31 cellular contexts compared by ENCODE assay signal in genomic region chr7:112515989-112516388, GRCh38. TPM values are rescaled to one million over a fixed set of nuclear protein-coding genes. Genes with fewer than 3 reads are reported as not detected.
A peak's percentile ranks its signal among the peaks of the same experiment; 100 is the strongest.
DNase-seq lines count a peak whose midpoint lies in the region; ATAC-seq, FAIRE-seq and TF ChIP-seq lines count a peak whose summit lies in the region.
"Had no signal": no experiment of that assay in that cellular context is flagged by ENCODE, and none has a peak within 500 bp of the region (broad histone marks: within the 10 kb centered on the region; RNA-seq: fewer than 3 reads in every experiment).

No MANE protein-coding gene starts in this region.

- H3K14ac ChIP-seq in H1 (ENCODE audit: insufficient read length) = no peak overlapping the region

- no peak overlapping the region for H3K4me2 ChIP-seq in H1 (ENCODE audit: insufficient read depth in 1 of 2, low read depth in 2 of 2, low read length in 2 of 2)
- no peak overlapping the region for H3K4me2 ChIP-seq in mesendoderm (ENCODE audit: low read length)
- H3K4me2 ChIP-seq: KMS-11, PC-9 had no signal

- H4K20me1 ChIP-seq in H1 (replicated peaks in 1 of 2; ENCODE audit: control insufficient read depth in 1 of 2, insufficient read depth in 2 of 2, low read length in 2 of 2) = no peaks in the 10 kb centered on the region

- no peaks in the 10 kb centered on the region for H3K36me3 ChIP-seq in H1 (ENCODE audit: control insufficient read depth in 2 of 4, insufficient read depth in 4 of 4, low read length in 3 of 4)
- H3K36me3 ChIP-seq in mesendoderm (ENCODE audit: control insufficient read depth, insufficient read depth, low read length) = no peaks in the 10 kb centered on the region
- H3K36me3 ChIP-seq: esophagus muscularis mucosa, left lung, WERI-Rb-1 had no signal

- H3K9me3 Mint-ChIP-seq in HFFc6 (no peaks in the 10 kb centered on the region), natural killer cell (no peaks in the 10 kb centered on the region)
- H3K9me3 Mint-ChIP-seq: activated naive CD4-positive, alpha-beta T cell treated with anti-CD3 and anti-CD28 coated beads for 36 hours; CD4-positive, alpha-beta T cell had no signal

- CTCF ChIA-PET in H1 (lab: Charles Lee; ENCODE audit: partially characterized antibody) = interaction anchor here (0.8 to 1.9 kb wide), 7 partner anchors 10 to 365 kb away, joined by 3 to 9 read pairs (median 5); partner anchors contain the start of gene LSMEM1

- no peak for FAIRE-seq in H1 (lab: Jason Lieb, UNC)
- FAIRE-seq: colon, GM19239, islet of Langerhans had no signal

- H4K8ac ChIP-seq in H1 (ENCODE audit: extremely low read depth, insufficient read depth, low read length) = no peak overlapping the region
- H4K8ac ChIP-seq in mesendoderm (ENCODE audit: low read depth, low read length) = no peak overlapping the region

- TF ChIP-seq CTCF in HFFc6 (IDR thresholded peaks at IDR 0.05) = peak; percentile 8; the same call in 1 of the 2 replicates
- peak in 2 of 3 experiments; percentile 20 to 28; a peak in 2 of 4 replicates for TF ChIP-seq CTCF in H1 (IDR thresholded peaks at IDR 0.05; ENCODE audit: control extremely low read depth in 1 of 3, insufficient read depth in 1 of 3, low read depth in 1 of 3, low read length in 3 of 3)
- TF ChIP-seq CTCF in natural killer cell (IDR thresholded peaks at IDR 0.05) = no peak

- H2BK5ac ChIP-seq in H1 (ENCODE audit: low read depth, low read length) (no peak overlapping the region), mesendoderm (ENCODE audit: low read length) (no peak overlapping the region)

- H3K27ac ChIP-seq in H1 (ENCODE audit: low read depth, low read length) (no peak overlapping the region), mesendoderm (ENCODE audit: low read depth, low read length) (no peak overlapping the region)
- H3K27ac ChIP-seq: esophagus muscularis mucosa, KMS-11, left lung, PC-9, WERI-Rb-1 had no signal

- no peak overlapping the region for H3K9ac ChIP-seq in H1 (replicated peaks in 1 of 4; ENCODE audit: extremely low read depth in 1 of 4, low read depth in 3 of 4, low read length in 3 of 4)
- no peak overlapping the region for H3K9ac ChIP-seq in mesendoderm (ENCODE audit: low read length)
- H3K9ac ChIP-seq: KMS-11 had no signal

- no peak overlapping the region for H2BK12ac ChIP-seq in H1 (ENCODE audit: low read depth, low read length)

- H3K4me1 ChIP-seq in H1 (replicated peaks in 1 of 4; ENCODE audit: control insufficient read depth in 3 of 4, insufficient read depth in 4 of 4, low read length in 3 of 4) (no peaks in the 10 kb centered on the region), mesendoderm (ENCODE audit: control insufficient read depth, low read depth, low read length) (no peaks in the 10 kb centered on the region)
- H3K4me1 ChIP-seq: esophagus muscularis mucosa, left lung had no signal

- no peak overlapping the region for H2AK5ac ChIP-seq in H1 (ENCODE audit: low read depth, low read length)
- H2AK5ac ChIP-seq in mesendoderm (ENCODE audit: low read length) = no peak overlapping the region

- 0 out of 2 replicates have a peak overlapping the region, but pooled peaks have one; percentile 54 for H2AFZ ChIP-seq in H1 (ENCODE audit: low read length)
- H2AFZ ChIP-seq: PC-9 had no signal

- H3K56ac ChIP-seq in H1 (replicated peaks; ENCODE audit: insufficient read length, low read depth, low read length) (no peak overlapping the region), mesendoderm (ENCODE audit: low read length) (no peak overlapping the region)

- H2BK120ac ChIP-seq in H1 (replicated peaks; ENCODE audit: low read depth, low read length) = no peak overlapping the region
- no peak overlapping the region for H2BK120ac ChIP-seq in mesendoderm (ENCODE audit: low read depth, low read length)

- DNase-seq in HFFc6 (no peak), SK-MEL-5 (ENCODE audit: low read depth, low spot score) (peak; percentile 41), H1 (ENCODE audit: low read depth in 1 of 2, low spot score in 2 of 2) (no peak), mesendoderm (peak; percentile 13), H4 (ENCODE audit: low spot score) (no peak), natural killer cell (no peak)
- DNase-seq: activated CD4-positive, alpha-beta T cell treated with anti-CD3 and anti-CD28 coated beads, Interleukin-2, amount 50 U/mL, for 1 hour; activated CD8-positive, alpha-beta memory T cell treated with anti-CD3 and anti-CD28 coated beads, Interleukin-2, amount 10 ng/mL, durations not matched to agents 7 days and 5 days; activated naive CD4-positive, alpha-beta T cell treated with anti-CD3 and anti-CD28 coated beads for 36 hours; activated T-cell treated with anti-CD3 and anti-CD28 coated beads, Interleukin-2, amount 50 U/mL, for 48 hours; amniotic stem cell; CD4-positive, alpha-beta T cell; DMS 273 treated with DMSO at 0.1 percent for 48 hours; effector memory CD4-positive, alpha-beta T cell; hypothalamus; left lung; NCI-H1694 treated with DMSO at 0.1 percent for 48 hours; NCI-H2171; NCI-H510A; PC-9; stimulated activated naive CD4-positive, alpha-beta T cell; T-helper 9 cell; WERI-Rb-1 had no signal

- ATAC-seq in GM18907 (IDR thresholded peaks at IDR 0.05; ENCODE audit: unreplicated experiment) (no peak), natural killer cell (no peak)
- ATAC-seq: activated CD8-positive, alpha-beta memory T cell treated with anti-CD3 and anti-CD28 coated beads, Interleukin-2, amount 10 ng/mL, durations not matched to agents 7 days and 5 days; left lung; Right ventricle myocardium inferior had no signal

- 88% methylated on average over 5 of the region's 5 CpGs; no CpG with 5 or more reads in 1 of the 2 experiments for WGBS in H1 (ENCODE audit: extremely low coverage in 1 of 2, insufficient coverage in 1 of 2, insufficient read length in 1 of 2, insufficient replicate concordance in 2 of 2, low coverage in 1 of 2, low lambda C conversion rate in 2 of 2, missing lambda C conversion rate in 1 of 2), 2 experiments
- no CpG with 5 or more reads among the region's 5 CpGs for WGBS in mesendoderm (ENCODE audit: extremely low coverage, insufficient coverage, low lambda C conversion rate)

- no peak for TF ChIP-seq EP300 in H1 (IDR thresholded peaks at IDR 0.05; ENCODE audit: borderline replicate concordance in 1 of 2, low read depth in 2 of 2, low read length in 2 of 2)

- H4K91ac ChIP-seq in H1 (replicated peaks; ENCODE audit: insufficient read length, low read length) = no peak overlapping the region

- peak; percentile 40 to 50 for TF ChIP-seq RAD21 in H1 (IDR thresholded peaks at IDR 0.05 in 1 of 2, conservative IDR thresholded peaks at IDR 0.05 in 1 of 2; ENCODE audit: low read depth in 2 of 2, low read length in 2 of 2)

- no peaks in the 10 kb centered on the region for H3K9me3 ChIP-seq in H1 (ENCODE audit: insufficient read depth in 2 of 2, low read depth in 1 of 2, low read length in 1 of 2)
- H3K9me3 ChIP-seq: esophagus muscularis mucosa, left lung had no signal

- H3K23ac ChIP-seq in H1 (ENCODE audit: insufficient read length) (no peak overlapping the region), mesendoderm (ENCODE audit: low read length) (no peak overlapping the region)

- H3K4me1 Mint-ChIP-seq in HFFc6 (ENCODE audit: low read depth) = peaks cover 1% of the 10 kb centered on the region
- H3K4me1 Mint-ChIP-seq in natural killer cell = no peaks in the 10 kb centered on the region

- in situ Hi-C loops in SK-MEL-5 (cut with HindIII; ENCODE audit: low pct_unique_long_range_greater_than_20kb, low sequenced_read_pairs) = no loop called here

- H3K27me3 Mint-ChIP-seq in HFFc6 (ENCODE audit: insufficient read depth) (peaks cover 22% of the 10 kb centered on the region), natural killer cell (ENCODE audit: low read depth in 2 of 2) (peaks cover 3 to 19% of the 10 kb centered on the region in 2 donors)

- H3K4me3 ChIP-seq in H1 (ENCODE audit: extremely low read depth in 1 of 4, insufficient read depth in 2 of 4, low read depth in 3 of 4, low read length in 4 of 4) (no peak overlapping the region), mesendoderm (ENCODE audit: low read length) (no peak overlapping the region)
- H3K4me3 ChIP-seq: esophagus muscularis mucosa, left lung, PC-9 had no signal

- H2BK20ac ChIP-seq in H1 (ENCODE audit: low read length) = no peak overlapping the region

- H3K36me3 Mint-ChIP-seq in HFFc6 (ENCODE audit: low read depth) (no peaks in the 10 kb centered on the region), natural killer cell (no peaks in the 10 kb centered on the region)
- H3K36me3 Mint-ChIP-seq: activated CD8-positive, alpha-beta memory T cell treated with anti-CD3 and anti-CD28 coated beads, Interleukin-2, amount 10 ng/mL, durations not matched to agents 7 days and 5 days had no signal

- H2BK15ac ChIP-seq in H1 (ENCODE audit: low read length) (no peak overlapping the region), mesendoderm (replicated peaks; ENCODE audit: low read depth) (no peak overlapping the region)

- no peak for TF ChIP-seq POLR2A in H1 (IDR thresholded peaks at IDR 0.05; ENCODE audit: control extremely low read depth in 1 of 2, low read depth in 2 of 2, low read length in 2 of 2)

- H3K4ac ChIP-seq in H1 (replicated peaks; ENCODE audit: insufficient read length, low read depth, low read length) (no peak overlapping the region), mesendoderm (ENCODE audit: low read depth, low read length) (no peak overlapping the region)

- H3K27ac Mint-ChIP-seq in HFFc6 = no peak overlapping the region
- no peak overlapping the region for H3K27ac Mint-ChIP-seq in natural killer cell
- H3K27ac Mint-ChIP-seq: activated CD8-positive, alpha-beta memory T cell treated with anti-CD3 and anti-CD28 coated beads, Interleukin-2, amount 10 ng/mL, durations not matched to agents 7 days and 5 days; activated naive CD4-positive, alpha-beta T cell treated with anti-CD3 and anti-CD28 coated beads for 36 hours; CD4-positive, alpha-beta T cell; progenitor cell of endocrine pancreas had no signal

- H4K5ac ChIP-seq in H1 (ENCODE audit: insufficient read length, low read depth, low read length) = no peak overlapping the region
- no peak overlapping the region for H4K5ac ChIP-seq in mesendoderm (ENCODE audit: low read length)

- H3K27me3 ChIP-seq in H1 (replicated peaks in 1 of 4; ENCODE audit: control insufficient read depth in 3 of 4, extremely low read depth in 1 of 4, insufficient read depth in 3 of 4, low read length in 3 of 4) (no peaks in the 10 kb centered on the region), mesendoderm (ENCODE audit: insufficient read depth, low read length, poor library complexity) (no peaks in the 10 kb centered on the region)
- H3K27me3 ChIP-seq: left lung had no signal

- H3K18ac ChIP-seq in H1 (ENCODE audit: extremely low read depth, low read length) (no peak overlapping the region), mesendoderm (ENCODE audit: low read length) (no peak overlapping the region)

- no peaks in the 10 kb centered on the region for H3K79me2 ChIP-seq in H1 (ENCODE audit: control insufficient read depth in 1 of 2, insufficient read depth in 2 of 2, low read length in 2 of 2)
- H3K79me2 ChIP-seq in mesendoderm (ENCODE audit: control insufficient read depth, insufficient read depth, low read length) = no peaks in the 10 kb centered on the region

- H3K79me1 ChIP-seq in H1 (ENCODE audit: low read depth, low read length) (no peaks in the 10 kb centered on the region), mesendoderm (ENCODE audit: low read length) (no peaks in the 10 kb centered on the region)

- no peaks in the 10 kb centered on the region; the same call in 1 of the 2 replicates for H3K23me2 ChIP-seq in H1 (ENCODE audit: low read depth, low read length)

- intact Hi-C loops in natural killer cell (cut with micrococcal nuclease) = no loop called here

- H3K4me3 Mint-ChIP-seq in HFFc6 (no peak overlapping the region), natural killer cell (no peak overlapping the region)
- H3K4me3 Mint-ChIP-seq: activated CD8-positive, alpha-beta memory T cell treated with anti-CD3 and anti-CD28 coated beads, Interleukin-2, amount 10 ng/mL, durations not matched to agents 7 days and 5 days; activated naive CD4-positive, alpha-beta T cell treated with anti-CD3 and anti-CD28 coated beads for 36 hours; CD4-positive, alpha-beta T cell had no signal

- POLR2A ChIA-PET in H1 (lab: Charles Lee; ENCODE audit: partially characterized antibody) = interaction anchor here (1.6 kb wide), 1 partner anchor 12 kb away, joined by 4 read pairs; no protein-coding TSS in a partner anchor

RNA-seq across cellular contexts. Expression of gene LSMEM1, which starts 35.2 kb away (rescaled TPM):
- total RNA-seq in HFFc6 (2021; fragmentation: NEBNext Ultra II Directional; extraction: Animal tissue kit (Norgen Biotek cat#: 25700)) = under 1 TPM; 0.11 to 0.77 (median 0.47) TPM
- 0.98 and 1.2 TPM in 2 replicates for total RNA-seq in SK-MEL-5 (2014; rRNA removed; shearing (Covaris generic))
- 0.50 and 1.0 TPM in 2 replicates for polyA plus RNA-seq in SK-MEL-5 (2015; cell fraction: cytosol; rRNA removed)
- polyA plus RNA-seq in SK-MEL-5 (2015; cell fraction: nucleus; rRNA removed) = 33.6 and 38.8 TPM in 2 replicates
- total RNA-seq in H1 (2021; fragmentation: NEBNext Ultra II Directional; extraction: Animal tissue kit (Norgen Biotek cat#: 25700)) = 1.1 and 2.2 TPM in 2 replicates
- 0.16 and 0.33 TPM in 2 replicates for polyA plus RNA-seq in H1 (2011; rRNA removed)
- polyA plus RNA-seq in H1 (2011; cell fraction: cytosol; rRNA removed) = 0.61 TPM
- polyA plus RNA-seq in H1 (2011; cell fraction: nucleus; rRNA removed) = 0.54 TPM
- 0.64 to 2.3 TPM (median 0.90 TPM) in 4 replicates for polyA plus RNA-seq in H1 (2012, experiment 1 of 2)
- not detected for polyA plus RNA-seq in H1 (2012, experiment 2 of 2)
- polyA plus RNA-seq in H1 (2013, experiment 1 of 2) = 0.87 TPM
- polyA plus RNA-seq in H1 (2013, experiment 2 of 2) = 1.2 TPM
- not detected in 2 replicates for polyA minus RNA-seq in H1 (2011; rRNA and poly(A)+ RNA removed)
- polyA minus RNA-seq in H1 (2011; cell fraction: cytosol; rRNA and poly(A)+ RNA removed) = not detected
- 1.3 TPM for polyA minus RNA-seq in H1 (2011; cell fraction: nucleus; rRNA and poly(A)+ RNA removed)
- 0.55 TPM for polyA plus RNA-seq in mesendoderm (2013, experiment 1 of 2)
- 0.80 TPM for polyA plus RNA-seq in mesendoderm (2013, experiment 2 of 2)
- total RNA-seq in H4 (2014; rRNA removed; shearing (Covaris generic)) = not detected in 2 replicates
- 1 to 10 TPM in 2 of 3 donors, under 1 TPM in 1; 0.99 to 3.0 (median 2.4) TPM for total RNA-seq in natural killer cell

Comparison
In these comparisons a context has a peak if more than half of its experiments do, and no peak if none do; other contexts are left out.
1. DNase-seq: peak in SK-MEL-5 (single experiment) and mesendoderm (single experiment); none in HFFc6 (single experiment), H1 (0 of 2), H4 (single experiment) and natural killer cell (single experiment).